ENCODE assay signal across 10 cellular contexts in the genomic region with DNA sequence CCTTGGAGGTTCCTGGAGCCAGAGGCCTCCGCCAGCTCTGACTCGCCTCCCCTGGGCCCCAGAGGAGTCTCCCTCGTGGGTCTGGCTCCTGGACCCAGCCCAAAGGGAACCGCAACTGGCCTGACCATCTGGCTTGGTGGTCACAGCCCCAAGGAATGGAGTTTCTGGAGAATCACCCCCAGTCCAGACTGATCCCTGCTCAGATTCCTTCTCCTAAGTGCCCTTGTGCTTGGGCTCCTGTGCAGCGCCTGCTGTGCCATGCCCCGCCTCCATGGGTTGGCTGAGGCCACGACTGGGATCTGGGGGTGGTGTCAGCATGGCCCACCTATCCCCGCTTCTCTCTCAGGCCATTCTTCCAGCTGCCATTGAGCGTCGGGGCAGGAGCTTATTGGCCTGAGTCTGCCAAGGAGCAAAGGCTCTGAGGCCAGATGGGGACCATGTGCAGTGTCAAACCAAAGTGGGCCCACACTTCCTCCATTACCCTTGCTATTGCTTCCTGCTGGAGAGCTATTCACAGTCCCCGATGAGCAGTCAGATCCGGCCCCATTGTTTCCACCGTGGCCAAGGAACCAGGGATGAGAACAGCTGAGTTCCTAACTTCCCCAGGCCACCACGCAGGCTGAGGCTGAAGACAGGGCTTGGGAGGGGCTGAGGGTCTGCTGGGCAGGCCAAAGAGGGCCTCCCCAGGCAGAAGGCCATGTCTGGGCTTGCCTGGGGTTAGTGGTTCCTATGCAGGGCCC. TPM values are rescaled to one million over a fixed set of nuclear protein-coding genes. Genes with fewer than 3 reads are reported as not detected.
DNase-seq lines count a peak whose midpoint lies in the region; ATAC-seq, FAIRE-seq and TF ChIP-seq lines count a peak whose summit lies in the region.
"Had no signal": no experiment of that assay in that cellular context is flagged by ENCODE, and none has a peak within 500 bp of the region (broad histone marks: within the 10 kb centered on the region; RNA-seq: fewer than 3 reads in every experiment).

No MANE protein-coding gene starts in this region.

- WGBS in SK-N-SH (ENCODE audit: low lambda C conversion rate) = 67% methylated on average over 13 of the region's 14 CpGs

- no peaks in the 10 kb centered on the region for H3K9me3 ChIP-seq in SK-N-SH

- no peaks in the 10 kb centered on the region for H3K9me2 ChIP-seq in SK-N-SH

- peaks cover 35 to 48% of the 10 kb centered on the region in 2 experiments for H3K4me1 ChIP-seq in SK-N-SH (ENCODE audit: control insufficient read depth in 1 of 2, insufficient read depth in 2 of 2, low read depth in 1 of 2, low read length in 1 of 2)

- peak overlapping the region; percentile 94 for H3K27ac ChIP-seq in SK-N-SH (ENCODE audit: low read depth in 2 of 2, low read length in 1 of 2)
- H3K27ac ChIP-seq: VCaP had no signal

- peak overlapping the region in 1 of 2 experiments; percentile 17; a peak in 1 of 4 replicates for H3K4me3 ChIP-seq in SK-N-SH (ENCODE audit: low read depth in 2 of 2, low read length in 1 of 2)

- FAIRE-seq in H54 (lab: Jason Lieb, UNC) = no peak

- POLR2A ChIA-PET in GM10248 (lab: Yijun Ruan, JAX) = no interaction called here
- POLR2A ChIA-PET in SK-N-SH (lab: Yijun Ruan, JAX) = interaction anchor here (0.6 to 1.2 kb wide), 3 partner anchors 20 to 45 kb away, joined by 3 to 5 read pairs (median 4); no protein-coding TSS in a partner anchor

- TF ChIP-seq CTCF in GM10248 (IDR thresholded peaks at IDR 0.05; ENCODE audit: control extremely low read depth, extremely low read depth, low read depth, missing control alignments) = no peak
- no peak for TF ChIP-seq CTCF in SK-N-SH (IDR thresholded peaks at IDR 0.05)

- no peaks in the 10 kb centered on the region for H3K79me2 ChIP-seq in SK-N-SH (ENCODE audit: insufficient read depth)

- DNase-seq in GM10248 (ENCODE audit: extremely low spot score) (peak; percentile 24), SK-N-SH (no peak), fibroblast of gingiva (ENCODE audit: low read depth) (peak; percentile 50), sciatic nerve (ENCODE audit: low spot score) (peak; percentile 69), erythroblast (lab: John Stamatoyannopoulos, UW) (no peak), NCI-H510A (lab: John Stamatoyannopoulos, UW) (no peak), H54 (ENCODE audit: insufficient read length, low spot score) (no peak)
- DNase-seq: naive thymus-derived CD8-positive, alpha-beta T cell had no signal

- H3K4me2 ChIP-seq in SK-N-SH = peak overlapping the region; percentile 71

- TF ChIP-seq POLR2A in erythroblast (IDR thresholded peaks at IDR 0.05; ENCODE audit: low read length) (no peak), H54 (IDR thresholded peaks at IDR 0.05; ENCODE audit: low read depth, low read length) (no peak)

- no peaks in the 10 kb centered on the region for H4K20me1 ChIP-seq in SK-N-SH (ENCODE audit: insufficient read depth)

- TF ChIP-seq EP300 in SK-N-SH (IDR thresholded peaks at IDR 0.05; ENCODE audit: borderline replicate concordance in 1 of 2, low read depth in 1 of 2, low read length in 1 of 2) = no peak; a peak in 1 of 4 replicates

- no peak for TF ChIP-seq RAD21 in SK-N-SH (IDR thresholded peaks at IDR 0.05; ENCODE audit: low read length)

- no peaks in the 10 kb centered on the region for H3K27me3 ChIP-seq in SK-N-SH (ENCODE audit: insufficient read depth)

- no peaks in the 10 kb centered on the region for H3K36me3 ChIP-seq in SK-N-SH (replicated peaks in 1 of 2; ENCODE audit: control insufficient read depth in 1 of 2, insufficient read depth in 2 of 2, low read length in 1 of 2)

- CTCF ChIA-PET in GM10248 (lab: Yijun Ruan, JAX) = interaction anchor here (0.9 to 1.8 kb wide), 7 partner anchors 8 to 326 kb away, joined by 3 to 14 read pairs (median 5); a partner anchor contains a TSS
- CTCF ChIA-PET in SK-N-SH (lab: Yijun Ruan, JAX) = interaction anchor here (0.8 to 2.2 kb wide), 7 partner anchors 8 to 150 kb away, joined by 3 to 13 read pairs (median 6); no protein-coding TSS in a partner anchor

- H3K9ac ChIP-seq in SK-N-SH = peak overlapping the region; percentile 61

- peak overlapping the region; percentile 57; the same call in 1 of the 2 replicates for H2AFZ ChIP-seq in SK-N-SH (ENCODE audit: low read depth)

- peaks cover 23% of the 10 kb centered on the region for H3F3A ChIP-seq in SK-N-SH (replicated peaks; ENCODE audit: insufficient read depth)

- ATAC-seq in sciatic nerve = no peak
- ATAC-seq in GM21423 (IDR thresholded peaks at IDR 0.05; ENCODE audit: unreplicated experiment) = no peak
- ATAC-seq: naive thymus-derived CD8-positive, alpha-beta T cell had no signal

- intact Hi-C loops in sciatic nerve (cut with DNase I) = no loop called here

TF ChIP-seq in SK-N-SH, 30 proteins besides CTCF, POLR2A, EP300 and RAD21:
- TF ChIP-seq TCF12 (IDR thresholded peaks at IDR 0.05) (peak; percentile 79), MXI1 (IDR thresholded peaks at IDR 0.05; ENCODE audit: low read depth, low read length) (no peak), TAF1 (IDR thresholded peaks at IDR 0.05; ENCODE audit: borderline replicate concordance, low read depth, low read length) (no peak), MAX (IDR thresholded peaks at IDR 0.05; ENCODE audit: low read depth) (no peak; the same call in 1 of the 2 replicates), TEAD4 (IDR thresholded peaks at IDR 0.05; ENCODE audit: borderline replicate concordance, insufficient read depth) (no peak), NFIC (IDR thresholded peaks at IDR 0.05; ENCODE audit: borderline replicate concordance) (peak; percentile 70), FOSL2 (IDR thresholded peaks at IDR 0.05; ENCODE audit: borderline replicate concordance, low read depth) (0 out of 2 replicates have a peak, but pooled peaks have one; percentile 26), NRF1 (IDR thresholded peaks at IDR 0.05; ENCODE audit: low read depth, low read length) (no peak), ELF1 (IDR thresholded peaks at IDR 0.05) (no peak)
- TF ChIP-seq, protein P1, sequence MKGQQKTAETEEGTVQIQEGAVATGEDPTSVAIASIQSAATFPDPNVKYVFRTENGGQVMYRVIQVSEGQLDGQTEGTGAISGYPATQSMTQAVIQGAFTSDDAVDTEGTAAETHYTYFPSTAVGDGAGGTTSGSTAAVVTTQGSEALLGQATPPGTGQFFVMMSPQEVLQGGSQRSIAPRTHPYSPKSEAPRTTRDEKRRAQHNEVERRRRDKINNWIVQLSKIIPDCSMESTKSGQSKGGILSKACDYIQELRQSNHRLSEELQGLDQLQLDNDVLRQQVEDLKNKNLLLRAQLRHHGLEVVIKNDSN (IDR thresholded peaks at IDR 0.05; ENCODE audit: borderline replicate concordance, low read depth) = no peak

RNA-seq across cellular contexts. Expression of gene CSPG4, which starts 19.0 kb away (rescaled TPM):
- 0.28 and 0.35 TPM in 2 replicates for polyA plus RNA-seq in SK-N-SH (2012; rRNA removed)
- polyA plus RNA-seq in SK-N-SH (2012; cell fraction: cytosol; rRNA removed) = 0.08 and 0.17 TPM in 2 replicates
- polyA plus RNA-seq in SK-N-SH (2012; cell fraction: nucleus; rRNA removed) = 0.70 TPM in 2 replicates
- total RNA-seq in sciatic nerve = 57.5 TPM
- total RNA-seq: naive thymus-derived CD8-positive, alpha-beta T cell had no signal
- polyA plus RNA-seq: naive thymus-derived CD8-positive, alpha-beta T cell had no signal

RNA-seq across cellular contexts. Expression of gene SNX33, which starts 46.0 kb away (rescaled TPM):
- polyA plus RNA-seq in SK-N-SH (2012; rRNA removed) = 7.7 and 8.5 TPM in 2 replicates
- 3.4 and 5.6 TPM in 2 replicates for polyA plus RNA-seq in SK-N-SH (2012; cell fraction: cytosol; rRNA removed)
- 17.6 and 23.7 TPM in 2 replicates for polyA plus RNA-seq in SK-N-SH (2012; cell fraction: nucleus; rRNA removed)
- total RNA-seq in sciatic nerve = 33.2 TPM

RNA-seq across cellular contexts. Expression of gene IMP3, which starts 53.6 kb away (rescaled TPM):
- polyA plus RNA-seq in SK-N-SH (2012; rRNA removed) = 56.1 and 56.2 TPM in 2 replicates
- 56.4 and 60.8 TPM in 2 replicates for polyA plus RNA-seq in SK-N-SH (2012; cell fraction: cytosol; rRNA removed)
- polyA plus RNA-seq in SK-N-SH (2012; cell fraction: nucleus; rRNA removed) = 37.9 and 42.6 TPM in 2 replicates
- total RNA-seq in sciatic nerve = 47.2 TPM

Comparison
In these comparisons a context has a peak if more than half of its experiments do, and no peak if none do; other contexts are left out.
1. DNase-seq: peak in GM10248 (single experiment), fibroblast of gingiva (single experiment) and sciatic nerve (single experiment); none in SK-N-SH (single experiment), erythroblast (0 of 2), NCI-H510A (single experiment) and H54 (single experiment).